Comparison of ENCODE assay signal across 13 cellular contexts in genomic region chr9:15417626-15418025, GRCh38.
"Had no signal": no experiment of that assay in that cellular context is flagged by ENCODE, and none has a peak within 500 bp of the region (broad histone marks: within the 10 kb centered on the region; RNA-seq: fewer than 3 reads in every experiment).

No MANE protein-coding gene starts in this region.

- H3K27me3 ChIP-seq: hepatocyte, neutrophil, spleen, transverse colon had no signal

- H3K79me2 ChIP-seq: hepatocyte had no signal

- ATAC-seq: left ventricle myocardium superior; stimulated activated memory B cell treated with anti-CD40 and anti-IgM and Interleukin-4, amounts not matched to agents 10 μg/mL and 1 μg/mL and 100 μg/mL, for 72 hours had no signal

- H3K27ac ChIP-seq: hepatocyte, neutrophil, psoas muscle, spleen, thoracic aorta, transverse colon had no signal

- H3K36me3 ChIP-seq: neutrophil, spleen, thoracic aorta, transverse colon had no signal

- H3K4me2 ChIP-seq: hepatocyte had no signal

- H2AFZ ChIP-seq: hepatocyte had no signal

- H3K4me3 ChIP-seq: hepatocyte, lung, psoas muscle, spleen, thoracic aorta, transverse colon had no signal

- H3K4me1 ChIP-seq: psoas muscle had no signal

- H3K9me3 ChIP-seq: neutrophil, psoas muscle, spleen, thoracic aorta, transverse colon had no signal

- FAIRE-seq: colon, endothelial cell of umbilical vein had no signal

- DNase-seq: foreskin melanocyte, left ventricle myocardium superior, psoas muscle, retina, spleen had no signal
